In genomic region chr1:3246251-3246650, GRCh38 we compare ENCODE assay signal across 24 cellular contexts.
"Had no signal": no experiment of that assay in that cellular context is flagged by ENCODE, and none has a peak within 500 bp of the region (broad histone marks: within the 10 kb centered on the region; RNA-seq: fewer than 3 reads in every experiment).

No MANE protein-coding gene starts in this region.

- H3K9me3 ChIP-seq: esophagus muscularis mucosa, gastroesophageal sphincter, heart right ventricle, left lung, lower lobe of right lung, mucosa of descending colon had no signal

- H3K4me1 ChIP-seq: foreskin keratinocyte, left lung had no signal

- H3K27ac ChIP-seq: coronary artery, dorsolateral prefrontal cortex, esophagus muscularis mucosa, foreskin keratinocyte, gastroesophageal sphincter, heart right ventricle, left lung, lower lobe of right lung had no signal

- H3K4me3 ChIP-seq: coronary artery, dorsolateral prefrontal cortex, esophagus muscularis mucosa, gastroesophageal sphincter, heart right ventricle, left lung, lower lobe of right lung, mucosa of descending colon had no signal

- FAIRE-seq: colon, endothelial cell of umbilical vein, frontal cortex, islet of Langerhans, keratinocyte had no signal

- ATAC-seq: foreskin keratinocyte, gastroesophageal sphincter, heart right ventricle, left cardiac atrium, left lung, left ventricle myocardium superior, lower lobe of right lung, mucosa of descending colon had no signal

- H3K36me3 ChIP-seq: esophagus muscularis mucosa, gastroesophageal sphincter, heart right ventricle, left lung, lower lobe of right lung had no signal

- DNase-seq: dermis blood vessel endothelial cell; dorsolateral prefrontal cortex; effector CD4-positive, alpha-beta T cell; effector memory CD4-positive, alpha-beta T cell; foreskin keratinocyte; glutamatergic neuron; head of caudate nucleus; heart right ventricle; hippocampal formation; left cardiac atrium; left ventricle myocardium superior; lower lobe of right lung; mesenchymal stem cell; mucosa of descending colon; naive B cell had no signal
